ENCODE assay signal across 8 cellular contexts in the genomic region with DNA sequence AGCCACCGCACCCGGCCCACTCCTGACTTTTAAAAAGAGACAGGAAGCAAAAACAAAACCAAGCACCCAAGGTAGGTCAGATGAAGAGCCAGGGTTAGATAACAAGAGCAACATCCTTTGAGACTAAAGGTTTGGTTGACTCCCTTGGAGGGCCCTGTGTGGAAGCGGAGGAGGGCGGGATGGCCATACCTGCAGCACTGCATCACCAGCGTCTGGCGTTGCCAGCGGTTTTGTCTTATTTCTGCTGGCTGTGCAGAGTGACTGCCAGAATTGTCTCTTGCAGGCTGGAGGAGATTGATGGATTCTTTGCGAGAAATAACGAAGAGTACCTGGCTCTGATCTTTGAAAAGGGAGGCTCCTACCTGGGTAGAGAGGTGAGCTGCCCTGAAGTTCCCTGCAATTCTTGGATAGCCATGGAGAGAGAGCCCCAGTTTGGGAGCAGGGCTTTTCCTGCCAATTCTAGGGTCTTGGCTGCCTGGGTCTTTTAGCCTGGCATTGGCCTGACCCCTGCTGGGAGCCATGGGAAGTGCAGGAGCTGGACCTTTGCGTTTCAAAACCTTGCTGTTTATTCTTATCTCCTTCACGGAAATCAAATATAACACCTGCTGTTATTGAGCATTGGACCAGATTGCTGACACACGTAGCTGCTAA. TPM values are rescaled to one million over a fixed set of nuclear protein-coding genes. Genes with fewer than 3 reads are reported as not detected.
DNase-seq lines count a peak whose midpoint lies in the region; FAIRE-seq and TF ChIP-seq lines count a peak whose summit lies in the region.

No MANE protein-coding gene starts in this region.

- no peaks in the 10 kb centered on the region for H3K27me3 ChIP-seq in bronchial epithelial cell (ENCODE audit: control insufficient read depth, insufficient read depth, low read length)

- FAIRE-seq in bronchial epithelial cell (lab: Jason Lieb, UNC) = no peak

- TF ChIP-seq CTCF in NB4 (IDR thresholded peaks at IDR 0.05; ENCODE audit: low read depth, low read length) (peak; percentile 97), VCaP (conservative IDR thresholded peaks at IDR 0.05) (peak; percentile 95), bronchial epithelial cell (IDR thresholded peaks at IDR 0.05; ENCODE audit: insufficient read depth, low read length, severe bottlenecking) (peak; percentile 93)

- no peak overlapping the region for H3K4me3 ChIP-seq in NB4 (ENCODE audit: low read depth, low read length)
- H3K4me3 ChIP-seq in bronchial epithelial cell (ENCODE audit: low read depth, low read length) = no peak overlapping the region

- no peak overlapping the region for H3K27ac ChIP-seq in VCaP

- peak; percentile 63 for DNase-seq in activated gamma-delta T cell treated with Interleukin-2 at 50 U/mL for 16 hours
- DNase-seq in activated gamma-delta T cell (lab: John Stamatoyannopoulos, UW) = no peak
- peak; percentile 66 for DNase-seq in NB4 (ENCODE audit: low read depth)
- DNase-seq in bronchial epithelial cell (ENCODE audit: low read depth) = peak; percentile 30
- peak; percentile 57 for DNase-seq in kidney tubule cell (ENCODE audit: low spot score)
- peak; percentile 35 to 63 (median 37) for DNase-seq in stimulated activated CD4-positive, alpha-beta T cell treated with anti-CD3 and anti-CD28 coated beads, TNF-alpha, amount 100 ng/mL, for 24 hours (ENCODE audit: low read depth in 3 of 3)
- DNase-seq in cortex of kidney (lab: John Stamatoyannopoulos, UW) = no peak

- H3K36me3 ChIP-seq in bronchial epithelial cell (ENCODE audit: control insufficient read depth, insufficient read depth, low read length) = peaks cover 27% of the 10 kb centered on the region

- no peak for TF ChIP-seq POLR2A in NB4 (IDR thresholded peaks at IDR 0.05; ENCODE audit: extremely low read depth, insufficient read length)

RNA-seq across cellular contexts. Expression of a gene that starts 24.0 kb away (rescaled TPM):
- total RNA-seq in bronchial epithelial cell = 134 and 196 TPM in 2 replicates

RNA-seq across cellular contexts. Expression of a gene that starts 51.4 kb away (rescaled TPM):
- total RNA-seq in bronchial epithelial cell = under 0.01 TPM in 2 replicates

Comparison
In these comparisons a context has a peak if more than half of its experiments do, and no peak if none do; other contexts are left out.
1. DNase-seq: peak in activated gamma-delta T cell treated with Interleukin-2 at 50 U/mL for 16 hours (single experiment), NB4 (single experiment), bronchial epithelial cell (single experiment), kidney tubule cell (single experiment) and stimulated activated CD4-positive, alpha-beta T cell treated with anti-CD3 and anti-CD28 coated beads, TNF-alpha, amount 100 ng/mL, for 24 hours (3 of 3); none in activated gamma-delta T cell (single experiment) and cortex of kidney (single experiment).
2. Peak in every context shown above with its lines, with median percentiles within 50 percentile points of each other: CTCF ChIP-seq.